20 cellular contexts compared by ENCODE assay signal in the genomic region with DNA sequence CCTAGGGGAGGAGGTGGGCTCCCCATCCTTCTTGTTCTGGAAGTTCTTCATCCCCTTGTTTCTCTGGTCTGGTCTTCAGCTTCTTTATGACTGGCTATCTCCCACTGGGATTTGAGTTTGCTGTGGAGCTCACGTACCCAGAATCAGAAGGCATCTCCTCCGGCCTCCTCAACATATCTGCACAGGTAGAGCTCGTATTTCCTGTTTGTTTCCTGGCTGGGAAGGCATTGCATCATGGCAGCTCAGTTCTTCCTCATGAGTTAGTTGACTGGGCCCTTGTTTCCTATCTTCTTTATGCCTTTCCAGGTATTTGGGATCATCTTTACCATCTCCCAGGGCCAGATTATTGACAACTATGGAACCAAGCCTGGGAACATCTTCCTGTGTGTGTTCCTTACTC. TPM values are rescaled to one million over a fixed set of nuclear protein-coding genes. Genes with fewer than 3 reads are reported as not detected.
DNase-seq lines count a peak whose midpoint lies in the region; ATAC-seq, FAIRE-seq and TF ChIP-seq lines count a peak whose summit lies in the region.
"Had no signal": no experiment of that assay in that cellular context is flagged by ENCODE, and none has a peak within 500 bp of the region (broad histone marks: within the 10 kb centered on the region; RNA-seq: fewer than 3 reads in every experiment).

No MANE protein-coding gene starts in this region.

- H3K4me1 Mint-ChIP-seq in activated CD4-positive, alpha-beta T cell treated with anti-CD3 and anti-CD28 coated beads for 36 hours = no peaks in the 10 kb centered on the region

- peaks cover 17% of the 10 kb centered on the region for H3K36me3 Mint-ChIP-seq in activated CD4-positive, alpha-beta T cell treated with anti-CD3 and anti-CD28 coated beads for 36 hours (ENCODE audit: low read depth)

- FAIRE-seq in HTR-8/SVneo (lab: Jason Lieb, UNC) (peak; percentile 4), bronchial epithelial cell (lab: Jason Lieb, UNC) (no peak)
- FAIRE-seq: GM19239, K562 had no signal

- H3K27me3 Mint-ChIP-seq in activated CD4-positive, alpha-beta T cell treated with anti-CD3 and anti-CD28 coated beads for 36 hours = no peaks in the 10 kb centered on the region

- H3K9me3 Mint-ChIP-seq in activated CD4-positive, alpha-beta T cell treated with anti-CD3 and anti-CD28 coated beads for 36 hours (ENCODE audit: low read depth) = no peaks in the 10 kb centered on the region
- H3K9me3 Mint-ChIP-seq: CD8-positive, alpha-beta T cell had no signal

- no peak overlapping the region for H3K4me3 ChIP-seq in bronchial epithelial cell (ENCODE audit: low read depth, low read length)
- H3K4me3 ChIP-seq: BLaER1, GM23248, HAP-1, K562 had no signal

- no peaks in the 10 kb centered on the region for H3K36me3 ChIP-seq in bronchial epithelial cell (ENCODE audit: control insufficient read depth, insufficient read depth, low read length)
- H3K36me3 ChIP-seq: BLaER1, HAP-1 had no signal

- H3K27ac Mint-ChIP-seq in activated CD4-positive, alpha-beta T cell treated with anti-CD3 and anti-CD28 coated beads for 36 hours = peak overlapping the region; percentile 14
- H3K27ac Mint-ChIP-seq: CD8-positive, alpha-beta T cell had no signal

- CTCF ChIA-PET in activated CD4-positive, alpha-beta T cell treated with anti-CD3 and anti-CD28 coated beads for 36 hours (lab: Charles Lee) = interaction anchor here (1.0 to 2.0 kb wide), 2 partner anchors 13 to 152 kb away, joined by 5 to 8 read pairs; no protein-coding TSS in a partner anchor

- no peak for ATAC-seq in activated CD4-positive, alpha-beta T cell treated with anti-CD3 and anti-CD28 coated beads for 36 hours
- peak; percentile 76 for ATAC-seq in esophagus mucosa
- ATAC-seq: CD8-positive, alpha-beta T cell; K562 had no signal

- H3K4me3 Mint-ChIP-seq in activated CD4-positive, alpha-beta T cell treated with anti-CD3 and anti-CD28 coated beads for 36 hours = no peak overlapping the region
- H3K4me3 Mint-ChIP-seq: CD8-positive, alpha-beta T cell had no signal

- POLR2A ChIA-PET in activated CD4-positive, alpha-beta T cell treated with anti-CD3 and anti-CD28 coated beads for 36 hours (lab: Charles Lee) = no interaction called here

- no peak for DNase-seq in activated CD4-positive, alpha-beta T cell treated with anti-CD3 and anti-CD28 coated beads for 36 hours
- DNase-seq in activated CD4-positive, alpha-beta T cell treated with anti-CD3 and anti-CD28 coated beads, Interleukin-2, amount 50 U/mL, for 4 hours = no peak
- DNase-seq in HTR-8/SVneo (ENCODE audit: insufficient read length, low spot score) (no peak), bronchial epithelial cell (ENCODE audit: low read depth) (peak; percentile 38), GM19240 (ENCODE audit: insufficient read length, low spot score) (no peak), SK-N-DZ (ENCODE audit: low spot score) (no peak), EL (no peak)
- DNase-seq: 8988T; CD8-positive, alpha-beta T cell; COR-L47; DMS 273 treated with DMSO at 0.1 percent for 48 hours; DMS79; GF-D8; GM23248; IMR-90 had no signal

- intact Hi-C loops in activated CD4-positive, alpha-beta T cell treated with anti-CD3 and anti-CD28 coated beads for 36 hours (cut with DNase I, micrococcal nuclease) = no loop called here

- H3K27me3 ChIP-seq in bronchial epithelial cell (ENCODE audit: control insufficient read depth, insufficient read depth, low read length) = peaks cover 2% of the 10 kb centered on the region
- H3K27me3 ChIP-seq: BLaER1 had no signal

- TF ChIP-seq CTCF in bronchial epithelial cell (IDR thresholded peaks at IDR 0.05; ENCODE audit: insufficient read depth, low read length, severe bottlenecking) = no peak

RNA-seq across cellular contexts. Expression of gene ERG28, which starts 19.8 kb away (rescaled TPM):
- 10 to 100 TPM; 19.1 to 23.7 TPM for total RNA-seq in activated CD4-positive, alpha-beta T cell treated with anti-CD3 and anti-CD28 coated beads for 36 hours
- total RNA-seq in bronchial epithelial cell = 3.6 and 4.2 TPM in 2 replicates
- total RNA-seq in esophagus mucosa = 44.7 TPM
- polyA plus RNA-seq in SK-N-DZ (2014; cell fraction: cytosol; rRNA removed) = 17.3 and 20.4 TPM in 2 replicates
- polyA plus RNA-seq in SK-N-DZ (2014; cell fraction: nucleus; rRNA removed) = 8.4 and 10.8 TPM in 2 replicates

RNA-seq across cellular contexts. Expression of gene TTLL5, which starts 20.2 kb away (rescaled TPM):
- 10 to 100 TPM; 27.3 to 38.6 TPM for total RNA-seq in activated CD4-positive, alpha-beta T cell treated with anti-CD3 and anti-CD28 coated beads for 36 hours
- total RNA-seq in bronchial epithelial cell (15.5 and 20.0 TPM in 2 replicates), esophagus mucosa (30.9 TPM)
- polyA plus RNA-seq in SK-N-DZ (2014; cell fraction: cytosol; rRNA removed) = 12.8 and 20.9 TPM in 2 replicates
- polyA plus RNA-seq in SK-N-DZ (2014; cell fraction: nucleus; rRNA removed) = 11.0 and 12.0 TPM in 2 replicates
